In the genomic region with DNA sequence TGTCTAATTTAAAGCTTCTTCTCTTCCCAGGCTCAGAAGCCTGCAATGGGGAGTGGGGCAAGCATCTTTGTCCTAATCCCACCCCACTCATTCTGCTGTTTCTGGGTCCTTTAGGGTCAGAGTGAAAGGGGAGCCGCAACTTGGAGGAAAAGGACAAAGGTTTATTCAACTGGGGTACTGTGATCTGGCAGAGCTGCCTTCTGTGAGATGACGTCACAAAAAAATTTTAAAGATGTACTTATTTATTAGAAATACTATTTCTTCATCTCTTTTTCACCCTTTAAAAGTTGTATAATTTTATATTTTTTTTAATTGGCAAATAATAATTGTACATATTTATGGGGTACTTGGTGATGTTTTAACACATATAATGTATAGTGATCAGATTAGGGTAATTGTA, we compare ENCODE assay signal across 1 cellular context.
TF ChIP-seq lines count a peak whose summit lies in the region.

No MANE protein-coding gene starts in this region.

TF ChIP-seq in HepG2, 621 proteins besides CTCF, POLR2A, EP300 and RAD21:
- TF ChIP-seq, protein P1, sequence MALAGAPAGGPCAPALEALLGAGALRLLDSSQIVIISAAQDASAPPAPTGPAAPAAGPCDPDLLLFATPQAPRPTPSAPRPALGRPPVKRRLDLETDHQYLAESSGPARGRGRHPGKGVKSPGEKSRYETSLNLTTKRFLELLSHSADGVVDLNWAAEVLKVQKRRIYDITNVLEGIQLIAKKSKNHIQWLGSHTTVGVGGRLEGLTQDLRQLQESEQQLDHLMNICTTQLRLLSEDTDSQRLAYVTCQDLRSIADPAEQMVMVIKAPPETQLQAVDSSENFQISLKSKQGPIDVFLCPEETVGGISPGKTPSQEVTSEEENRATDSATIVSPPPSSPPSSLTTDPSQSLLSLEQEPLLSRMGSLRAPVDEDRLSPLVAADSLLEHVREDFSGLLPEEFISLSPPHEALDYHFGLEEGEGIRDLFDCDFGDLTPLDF (CRISPR knock-in tag; IDR thresholded peaks at IDR 0.05), result no peak
- TF ChIP-seq ZNF605 (CRISPR knock-in tag; IDR thresholded peaks at IDR 0.05) (no peak), CREB1 (IDR thresholded peaks at IDR 0.05) (peak; percentile 93), CREB1 (CRISPR knock-in tag; IDR thresholded peaks at IDR 0.05) (no peak), ZNF761 (CRISPR knock-in tag; conservative IDR thresholded peaks at IDR 0.05) (no peak), ATF7 (IDR thresholded peaks at IDR 0.05) (peak; percentile 93), ATF7 (CRISPR knock-in tag; IDR thresholded peaks at IDR 0.05) (no peak), ZNF253 (CRISPR knock-in tag; IDR thresholded peaks at IDR 0.05; ENCODE audit: borderline replicate concordance) (no peak), ZNF121 (CRISPR knock-in tag; IDR thresholded peaks at IDR 0.05) (no peak)
- TF ChIP-seq, protein P2, sequence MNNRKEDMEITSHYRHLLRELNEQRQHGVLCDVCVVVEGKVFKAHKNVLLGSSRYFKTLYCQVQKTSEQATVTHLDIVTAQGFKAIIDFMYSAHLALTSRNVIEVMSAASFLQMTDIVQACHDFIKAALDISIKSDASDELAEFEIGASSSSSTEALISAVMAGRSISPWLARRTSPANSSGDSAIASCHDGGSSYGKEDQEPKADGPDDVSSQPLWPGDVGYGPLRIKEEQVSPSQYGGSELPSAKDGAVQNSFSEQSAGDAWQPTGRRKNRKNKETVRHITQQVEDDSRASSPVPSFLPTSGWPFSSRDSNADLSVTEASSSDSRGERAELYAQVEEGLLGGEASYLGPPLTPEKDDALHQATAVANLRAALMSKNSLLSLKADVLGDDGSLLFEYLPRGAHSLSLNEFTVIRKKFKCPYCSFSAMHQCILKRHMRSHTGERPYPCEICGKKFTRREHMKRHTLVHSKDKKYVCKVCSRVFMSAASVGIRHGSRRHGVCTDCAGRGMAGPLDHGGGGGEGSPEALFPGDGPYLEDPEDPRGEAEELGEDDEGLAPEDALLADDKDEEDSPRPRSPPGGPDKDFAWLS (CRISPR knock-in tag; IDR thresholded peaks at IDR 0.05; ENCODE audit: borderline replicate concordance), result no peak
- TF ChIP-seq, protein P3, sequence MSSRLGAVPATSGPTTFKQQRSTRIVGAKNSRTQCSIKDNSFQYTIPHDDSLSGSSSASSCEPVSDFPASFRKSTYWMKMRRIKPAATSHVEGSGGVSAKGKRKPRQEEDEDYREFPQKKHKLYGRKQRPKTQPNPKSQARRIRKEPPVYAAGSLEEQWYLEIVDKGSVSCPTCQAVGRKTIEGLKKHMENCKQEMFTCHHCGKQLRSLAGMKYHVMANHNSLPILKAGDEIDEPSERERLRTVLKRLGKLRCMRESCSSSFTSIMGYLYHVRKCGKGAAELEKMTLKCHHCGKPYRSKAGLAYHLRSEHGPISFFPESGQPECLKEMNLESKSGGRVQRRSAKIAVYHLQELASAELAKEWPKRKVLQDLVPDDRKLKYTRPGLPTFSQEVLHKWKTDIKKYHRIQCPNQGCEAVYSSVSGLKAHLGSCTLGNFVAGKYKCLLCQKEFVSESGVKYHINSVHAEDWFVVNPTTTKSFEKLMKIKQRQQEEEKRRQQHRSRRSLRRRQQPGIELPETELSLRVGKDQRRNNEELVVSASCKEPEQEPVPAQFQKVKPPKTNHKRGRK (CRISPR knock-in tag; IDR thresholded peaks at IDR 0.05), result no peak
- TF ChIP-seq, protein P4, sequence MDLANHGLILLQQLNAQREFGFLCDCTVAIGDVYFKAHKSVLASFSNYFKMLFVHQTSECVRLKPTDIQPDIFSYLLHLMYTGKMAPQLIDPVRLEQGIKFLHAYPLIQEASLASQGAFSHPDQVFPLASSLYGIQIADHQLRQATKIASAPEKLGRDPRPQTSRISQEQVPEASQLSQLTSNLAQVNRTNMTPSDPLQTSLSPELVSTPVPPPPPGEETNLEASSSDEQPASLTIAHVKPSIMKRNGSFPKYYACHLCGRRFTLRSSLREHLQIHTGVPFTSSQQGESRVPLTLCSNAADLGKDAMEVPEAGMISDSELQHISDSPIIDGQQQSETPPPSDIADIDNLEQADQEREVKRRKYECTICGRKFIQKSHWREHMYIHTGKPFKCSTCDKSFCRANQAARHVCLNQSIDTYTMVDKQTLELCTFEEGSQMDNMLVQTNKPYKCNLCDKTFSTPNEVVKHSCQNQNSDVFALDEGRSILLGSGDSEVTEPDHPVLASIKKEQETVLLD (CRISPR knock-in tag; IDR thresholded peaks at IDR 0.05; ENCODE audit: low read depth), result no peak
